Comparison of ENCODE assay signal across 8 cellular contexts in genomic region chr12:57611116-57611809, GRCh38. TPM values are rescaled to one million over a fixed set of nuclear protein-coding genes. Genes with fewer than 3 reads are reported as not detected.
A peak's percentile ranks its signal among the peaks of the same experiment; 100 is the strongest.
DNase-seq lines count a peak whose midpoint lies in the region; ATAC-seq and TF ChIP-seq lines count a peak whose summit lies in the region.

Gene ARHGEF25, plus strand, starts transcription at chr12:57611435. Its CDS starts 460 bp downstream, at chr12:57611895.

- H3K4me3 ChIP-seq in HCT116 (replicated peaks in 1 of 2; ENCODE audit: low read depth in 1 of 2, low read length in 2 of 2) (peak within 1 kb of the TSS; percentile 45 to 53), fibroblast of villous mesenchyme (ENCODE audit: low read depth, low read length) (peak within 1 kb of the TSS; percentile 74), vagina (peak within 1 kb of the TSS; percentile 62 to 63)

- H3K36me3 ChIP-seq in HCT116 (ENCODE audit: control insufficient read depth in 1 of 2, insufficient read depth in 2 of 2, low read length in 2 of 2) = no peaks in the 10 kb centered on the region
- H3K36me3 ChIP-seq in vagina = peaks cover 0 to 11% of the 10 kb centered on the region in 2 donors

- H3K4me1 Mint-ChIP-seq in nephron = peaks cover 38% of the 10 kb centered on the region

- TF ChIP-seq RAD21 in HCT116 (IDR thresholded peaks at IDR 0.05; ENCODE audit: low read depth) = no peak

- no peaks in the 10 kb centered on the region for H3K9me3 Mint-ChIP-seq in nephron

- intact Hi-C loops in HCT116 (cut with micrococcal nuclease) (no loop called here), vagina (cut with DNase I) (no loop called here)

- DNase-seq in DMS114 treated with DMSO at 0.1 percent for 48 hours (lab: John Stamatoyannopoulos, UW; ENCODE audit: unreplicated experiment) = peak; percentile 34
- DNase-seq in HCT116 (ENCODE audit: low read depth, low spot score) = no peak
- peak; percentile 80 for DNase-seq in NCI-H748 (lab: John Stamatoyannopoulos, UW; ENCODE audit: unreplicated experiment)
- DNase-seq in activated effector memory CD4-positive, alpha-beta T cell treated with Interleukin-2 at 50 U/mL for 16 hours = peak; percentile 19
- peak; percentile 47 for DNase-seq in fibroblast of villous mesenchyme (ENCODE audit: low read depth)
- no peak for DNase-seq in vagina (ENCODE audit: extremely low spot score in 2 of 2)

- ATAC-seq in HCT116 = peak; percentile 84
- no peak for ATAC-seq in HG02970 (IDR thresholded peaks at IDR 0.05; ENCODE audit: low FRiP score, unreplicated experiment)

- H3K27me3 Mint-ChIP-seq in nephron (ENCODE audit: low read depth) = peaks cover 9% of the 10 kb centered on the region

- CTCF ChIA-PET in HCT116 (lab: Charles Lee) = interaction anchor here (2.0 kb wide), 1 partner anchor 28 kb away, joined by 7 read pairs; no protein-coding TSS in a partner anchor

- no TSS peak for BruUV-seq in HCT116 (replicated peaks; lab: Mats Ljungman, UMichigan)

- TF ChIP-seq CTCF in HCT116 (IDR thresholded peaks at IDR 0.05 in 2 of 3, conservative IDR thresholded peaks at IDR 0.05 in 1 of 3; ENCODE audit: borderline replicate concordance in 1 of 3, insufficient read depth in 1 of 3, low read depth in 2 of 3, low read length in 2 of 3) = no peak
- no peak for TF ChIP-seq CTCF in fibroblast of villous mesenchyme (IDR thresholded peaks at IDR 0.05; ENCODE audit: insufficient read depth, low read depth, low read length)
- TF ChIP-seq CTCF in nephron (IDR thresholded peaks at IDR 0.05; ENCODE audit: unreplicated experiment in 3 of 3) = no peak
- no peak for TF ChIP-seq CTCF in vagina (IDR thresholded peaks at IDR 0.05)

- H3K36me3 Mint-ChIP-seq in nephron (ENCODE audit: low read depth) = peaks cover 45% of the 10 kb centered on the region

- peak within 1 kb of the TSS; percentile 47 for H3K9ac ChIP-seq in HCT116 (ENCODE audit: low read length)

- peak within 1 kb of the TSS; percentile 74 to 92 (median 89) for H3K27ac Mint-ChIP-seq in nephron

- H3K27me3 ChIP-seq in HCT116 (ENCODE audit: insufficient read depth, low read length) (no peaks in the 10 kb centered on the region), vagina (no peaks in the 10 kb centered on the region)

- H3K4me1 ChIP-seq in HCT116 (ENCODE audit: control insufficient read depth in 1 of 2, insufficient read depth in 2 of 2, low read length in 2 of 2) (peaks cover 0 to 9% of the 10 kb centered on the region in 2 experiments; a peak in 1 of 4 replicates), vagina (peaks cover 20% of the 10 kb centered on the region)

- H3K79me2 ChIP-seq in HCT116 (ENCODE audit: insufficient read depth, low read length) = no peaks in the 10 kb centered on the region

- peak within 1 kb of the TSS; percentile 90 to 93 (median 90) for H3K4me3 Mint-ChIP-seq in nephron

- no peak for TF ChIP-seq POLR2A in HCT116 (IDR thresholded peaks at IDR 0.05; ENCODE audit: borderline replicate concordance, extremely low read depth, insufficient read depth, insufficient read length)
- peak in 1 of 2 donors; percentile 55 for TF ChIP-seq POLR2A in vagina (IDR thresholded peaks at IDR 0.05)

- H3K9me2 ChIP-seq in HCT116 (ENCODE audit: insufficient read depth) = no peaks in the 10 kb centered on the region

- H2AFZ ChIP-seq in HCT116 (ENCODE audit: low read depth, low read length, poor library complexity, severe bottlenecking) = no peak within 1 kb of the TSS

- POLR2A ChIA-PET in HCT116 (lab: Charles Lee) = no interaction called here

- RAD21 ChIA-PET in HCT116 (lab: Charles Lee; ENCODE audit: low non-redundant PET in 1 of 2, low total read pairs in 2 of 2, uncharacterized antibody in 2 of 2, unreplicated experiment in 2 of 2) = no interaction called here

- peak within 1 kb of the TSS; percentile 64 for H3K4me2 ChIP-seq in HCT116 (ENCODE audit: low read length)

- H3K9me3 ChIP-seq in HCT116 (ENCODE audit: control insufficient read depth in 1 of 2, insufficient read depth in 1 of 2, low read depth in 1 of 2, low read length in 2 of 2) (no peaks in the 10 kb centered on the region), vagina (no peaks in the 10 kb centered on the region)

- H3K27ac ChIP-seq in HCT116 (ENCODE audit: low read depth, low read length) (no peak within 1 kb of the TSS), vagina (peak within 1 kb of the TSS; percentile 92)

- no peaks in the 10 kb centered on the region for H4K20me1 ChIP-seq in HCT116 (ENCODE audit: insufficient read depth)

TF ChIP-seq in HCT116, 20 proteins besides CTCF, POLR2A, EP300 and RAD21:
- no peak for TF ChIP-seq ZNF274 (IDR thresholded peaks at IDR 0.05; ENCODE audit: low read depth, low read length)
- no peak for TF ChIP-seq EZH2phosphoT487 (IDR thresholded peaks at IDR 0.05; ENCODE audit: borderline replicate concordance)
- TF ChIP-seq FOSL1 (IDR thresholded peaks at IDR 0.05; ENCODE audit: low read depth) = no peak
- TF ChIP-seq SIN3A (IDR thresholded peaks at IDR 0.05; ENCODE audit: low read depth) = no peak
- TF ChIP-seq POLR2AphosphoS5 (IDR thresholded peaks at IDR 0.05; ENCODE audit: low read depth, low read length) = peak; percentile 59
- TF ChIP-seq TCF7L2 (IDR thresholded peaks at IDR 0.05; ENCODE audit: borderline replicate concordance, extremely low read depth, insufficient read depth, insufficient read length) = no peak
- TF ChIP-seq ZFX (IDR thresholded peaks at IDR 0.05) = peak; percentile 52; the same call in 1 of the 2 replicates
- TF ChIP-seq EGR1 (IDR thresholded peaks at IDR 0.05; ENCODE audit: low read depth) = no peak

RNA-seq across cellular contexts. Expression of gene ARHGEF25, which starts in this region (rescaled TPM):
- total RNA-seq in HCT116 (2021; ENCODE audit: unreplicated experiment) (3.6 TPM), fibroblast of villous mesenchyme (28.0 and 48.4 TPM in 2 replicates), vagina (28.7 TPM)
- 3.2 and 4.1 TPM in 2 replicates for polyA plus RNA-seq in HCT116 (2012)

Comparison
In these comparisons a context has a peak if more than half of its experiments do, and no peak if none do; other contexts are left out.
1. DNase-seq: peak in DMS114 treated with DMSO at 0.1 percent for 48 hours (single experiment), NCI-H748 (single experiment), activated effector memory CD4-positive, alpha-beta T cell treated with Interleukin-2 at 50 U/mL for 16 hours (single experiment) and fibroblast of villous mesenchyme (single experiment); none in HCT116 (single experiment) and vagina (0 of 2).
2. Peak in every context shown above with its lines, with median percentiles within 50 percentile points of each other: H3K4me3 ChIP-seq.